Comparison of ENCODE assay signal across 23 cellular contexts in genomic region chr4:83360018-83360417, GRCh38. TPM values are rescaled to one million over a fixed set of nuclear protein-coding genes. Genes with fewer than 3 reads are reported as not detected.
"Had no signal": no experiment of that assay in that cellular context is flagged by ENCODE, and none has a peak within 500 bp of the region (broad histone marks: within the 10 kb centered on the region; RNA-seq: fewer than 3 reads in every experiment).

No MANE protein-coding gene starts in this region.

- H3K9me3 ChIP-seq: SK-N-SH had no signal

- H3K27ac ChIP-seq: KMS-11, RWPE1 had no signal

- H3K9ac ChIP-seq: KMS-11, SK-N-SH had no signal

- H3K4me2 ChIP-seq: KMS-11, SK-N-SH had no signal

- FAIRE-seq: HepG2 had no signal

- ATAC-seq: HepG2, Panc1, PC-3 had no signal

- DNase-seq: IMR-90; Kasumi-1; MM.1S; NCI-H1092 treated with DMSO at 0.1 percent for 48 hours; NCI-H1436; NCI-H187; NCI-H2029; NCI-H2081 treated with DMSO at 0.1 percent for 48 hours; NCI-H2171; NCI-H226; NCI-H446; NCI-H510A; NCI-H524 treated with DMSO at 0.1 percent for 48 hours; NCI-H69; NCI-H774; NK-92 treated with Interleukin-12 subunit alpha and Interleukin-12 subunit beta, amount 100 ng/mL, for 24 hours; PC-3; SHP77; SK-N-SH had no signal

RNA-seq across cellular contexts. Expression of gene HPSE, which starts 25.4 kb away (rescaled TPM):
- total RNA-seq: HepG2 had no signal
- polyA plus RNA-seq: HepG2 had no signal
